Comparison of ENCODE assay signal across 8 cellular contexts in the genomic region with DNA sequence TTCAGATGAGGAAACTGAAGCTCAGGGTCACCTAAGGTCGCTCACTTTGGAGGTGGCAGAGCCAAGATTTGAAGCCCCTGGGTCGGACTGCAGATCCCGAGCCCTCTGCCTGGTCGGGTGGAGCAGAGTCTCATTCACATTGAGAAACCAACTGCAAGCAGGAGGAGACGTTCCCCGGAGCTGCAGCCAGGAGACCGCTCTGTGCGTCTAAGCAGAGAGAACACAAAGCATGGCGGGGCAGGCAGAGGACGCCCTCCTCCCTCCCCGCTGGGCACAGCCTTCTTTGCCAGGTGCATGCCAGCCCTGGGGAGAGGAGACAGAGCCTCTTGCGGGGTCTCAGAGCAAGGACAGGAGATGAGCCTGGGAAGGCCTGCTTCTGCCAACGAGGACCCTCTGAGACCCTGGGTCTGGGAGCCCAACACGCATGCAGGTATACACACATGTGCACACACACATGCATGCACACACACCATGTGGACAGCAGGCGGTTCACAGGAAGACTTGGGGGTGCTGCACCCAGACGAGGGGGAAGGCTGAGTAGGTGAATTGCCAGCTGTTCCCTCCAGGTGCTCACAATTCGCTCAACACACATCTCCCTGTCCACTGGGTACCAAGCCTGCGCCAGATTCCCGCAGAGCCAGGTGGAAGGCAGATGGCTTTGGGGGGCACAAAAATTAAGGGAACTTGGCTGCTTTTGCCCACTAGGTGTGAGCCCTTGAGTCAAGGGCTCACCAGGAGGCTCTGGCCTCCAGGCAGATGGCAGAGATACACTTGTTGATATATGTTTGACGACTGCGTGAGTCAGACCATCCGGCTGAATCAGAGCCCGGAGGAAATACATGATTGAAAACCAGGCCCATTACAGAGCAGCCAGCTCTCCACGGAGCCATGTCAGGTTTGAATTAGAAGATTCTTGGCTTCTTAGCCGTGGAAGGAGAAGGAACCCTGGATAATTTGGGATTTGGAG. TPM values are rescaled to one million over a fixed set of nuclear protein-coding genes. Genes with fewer than 3 reads are reported as not detected.
DNase-seq lines count a peak whose midpoint lies in the region; ATAC-seq and TF ChIP-seq lines count a peak whose summit lies in the region.

No MANE protein-coding gene starts in this region.

- H3K36me3 ChIP-seq in ACC112 (ENCODE audit: insufficient read depth, low read length), result no peaks in the 10 kb centered on the region
- H3K36me3 ChIP-seq in GM23248 (ENCODE audit: low read depth), result no peaks in the 10 kb centered on the region
- H3K36me3 ChIP-seq in fibroblast of lung (ENCODE audit: control insufficient read depth, insufficient read depth, low read length), result no peaks in the 10 kb centered on the region
- H3K36me3 ChIP-seq in stomach, result no peaks in the 10 kb centered on the region

- no peaks in the 10 kb centered on the region for H4K20me1 ChIP-seq in GM23248 (ENCODE audit: insufficient read depth)
- H4K20me1 ChIP-seq in fibroblast of lung (ENCODE audit: control insufficient read depth, extremely low read depth, insufficient read depth, low read length), result no peaks in the 10 kb centered on the region

- H3K27ac ChIP-seq in ACC112 (ENCODE audit: low read depth, low read length) (peak overlapping the region; percentile 75), GM23248 (peak overlapping the region; percentile 69), fibroblast of lung (ENCODE audit: insufficient read depth, low read length) (peak overlapping the region; percentile 81), stomach (peak overlapping the region in 1 of 5 donors; percentile 51)

- H3K79me2 ChIP-seq in ACC112 (ENCODE audit: control insufficient read depth, insufficient read depth, low read length, unreplicated experiment) (no peaks in the 10 kb centered on the region), GM23248 (ENCODE audit: insufficient read depth) (no peaks in the 10 kb centered on the region), fibroblast of lung (ENCODE audit: control insufficient read depth, insufficient read depth, low read length) (no peaks in the 10 kb centered on the region)

- H3F3A ChIP-seq in GM23248 (ENCODE audit: insufficient read depth), result peaks cover 16% of the 10 kb centered on the region

- in situ Hi-C loops in GM23248 (cut with MboI), result no loop called here
- in situ Hi-C loops in SK-MEL-5 (cut with HindIII; ENCODE audit: low pct_unique_long_range_greater_than_20kb, low sequenced_read_pairs), result no loop called here

- TF ChIP-seq POLR2A in stomach (IDR thresholded peaks at IDR 0.05), result no peak

- H3K9me3 ChIP-seq in GM23248 (ENCODE audit: low read depth) (no peaks in the 10 kb centered on the region), fibroblast of lung (ENCODE audit: control insufficient read depth, insufficient read depth, low read depth, low read length) (no peaks in the 10 kb centered on the region), stomach (no peaks in the 10 kb centered on the region)

- no peak overlapping the region for H3K4me3 ChIP-seq in ACC112 (ENCODE audit: low read depth, low read length)
- peak overlapping the region; percentile 8; the same call in 1 of the 2 replicates for H3K4me3 ChIP-seq in GM23248
- H3K4me3 ChIP-seq in fibroblast of lung (replicated peaks in 1 of 4; ENCODE audit: control extremely low read depth in 1 of 4, insufficient read depth in 1 of 4, low read depth in 3 of 4, low read length in 4 of 4), result no peak overlapping the region
- H3K4me3 ChIP-seq in stomach, result no peak overlapping the region

- H3K9me2 ChIP-seq in GM23248 (ENCODE audit: insufficient read depth), result no peaks in the 10 kb centered on the region

- peaks cover 23% of the 10 kb centered on the region for H3K4me1 ChIP-seq in ACC112 (ENCODE audit: control insufficient read depth, insufficient read depth, low read length, unreplicated experiment)
- peaks cover 21% of the 10 kb centered on the region for H3K4me1 ChIP-seq in GM23248 (ENCODE audit: insufficient read depth)
- H3K4me1 ChIP-seq in fibroblast of lung (ENCODE audit: control insufficient read depth, extremely low read depth, insufficient read depth, low read length), result peaks cover 15% of the 10 kb centered on the region
- H3K4me1 ChIP-seq in stomach, result peaks cover 8 to 23% (median 13%) of the 10 kb centered on the region in 4 donors

- peak overlapping the region; percentile 53 for H2AFZ ChIP-seq in ACC112 (ENCODE audit: low read length, unreplicated experiment)
- H2AFZ ChIP-seq in GM23248, result peak overlapping the region; percentile 52; the same call in 1 of the 2 replicates
- peak overlapping the region; percentile 21 for H2AFZ ChIP-seq in fibroblast of lung (ENCODE audit: low read length)

- H3K9ac ChIP-seq in GM23248 (no peak overlapping the region), fibroblast of lung (ENCODE audit: insufficient read depth, low read length) (no peak overlapping the region)

- H3K4me2 ChIP-seq in GM23248 (ENCODE audit: unreplicated experiment) (peak overlapping the region; percentile 55), fibroblast of lung (ENCODE audit: extremely low read depth, insufficient read depth, low read length) (no peak overlapping the region)

- WGBS in GM23248 (ENCODE audit: low coverage in 1 of 2, low lambda C conversion rate in 2 of 2, missing lambda C conversion rate in 2 of 2), 2 experiments, result 38 to 42% methylated on average over 25 of the region's 25 CpGs
- 72 to 85% (median 78%) methylated on average over 18 to 25 of the region's 25 CpGs for WGBS in stomach, 5 donors

- ATAC-seq in GM21526 (IDR thresholded peaks at IDR 0.05; ENCODE audit: low FRiP score, unreplicated experiment) (no peak), GM21515 (IDR thresholded peaks at IDR 0.05; ENCODE audit: unreplicated experiment) (no peak)

- peak; percentile 96 for DNase-seq in GM23248
- DNase-seq in SK-MEL-5 (ENCODE audit: low read depth, low spot score), result peak; percentile 32
- DNase-seq in fibroblast of lung (ENCODE audit: low read depth in 2 of 2), result peak; percentile 86
- peak; percentile 33 for DNase-seq in stomach
- no peak for DNase-seq in putamen (ENCODE audit: low spot score)

- intact Hi-C loops in stomach (cut with DNase I; ENCODE audit: low total_unique reads), result no loop called here

- no peak for TF ChIP-seq EP300 in stomach (IDR thresholded peaks at IDR 0.05)

- H3K27me3 ChIP-seq in ACC112 (ENCODE audit: insufficient read depth, low read length) (peaks cover 10% of the 10 kb centered on the region; the same call in 1 of the 2 replicates), GM23248 (replicated peaks; ENCODE audit: insufficient read depth) (peaks cover 3% of the 10 kb centered on the region; the same call in 1 of the 2 replicates), fibroblast of lung (ENCODE audit: control insufficient read depth, insufficient read depth, low read length) (peaks cover 2% of the 10 kb centered on the region), stomach (peaks cover 7 to 41% (median 17%) of the 10 kb centered on the region in 3 donors)

- TF ChIP-seq CTCF in fibroblast of lung (conservative IDR thresholded peaks at IDR 0.05 in 1 of 2, IDR thresholded peaks at IDR 0.05 in 1 of 2; ENCODE audit: low read depth in 1 of 2, low read length in 2 of 2) (peak; percentile 36 to 40), stomach (IDR thresholded peaks at IDR 0.05) (peak in 1 of 7 experiments; percentile 3)

RNA-seq across cellular contexts. Expression of a gene that starts 5.5 kb away (rescaled TPM):
- not detected in 2 replicates for total RNA-seq in GM23248 (2014; rRNA removed; shearing (Covaris generic))
- not detected in 2 replicates for polyA plus RNA-seq in GM23248 (2016; fragmentation: Nextera tagmentation; extraction: Ambion mirVana)
- not detected in 2 replicates for total RNA-seq in SK-MEL-5 (2014; rRNA removed; shearing (Covaris generic))
- polyA plus RNA-seq in SK-MEL-5 (2015; cell fraction: cytosol; rRNA removed), result 0.02 and 0.13 TPM in 2 replicates
- polyA plus RNA-seq in SK-MEL-5 (2015; cell fraction: nucleus; rRNA removed), result not detected in 2 replicates
- total RNA-seq in fibroblast of lung, result under 0.01 and 0.33 TPM in 2 replicates
- 0.05 and 8.1 TPM in 2 replicates for polyA plus RNA-seq in fibroblast of lung
- polyA plus RNA-seq in fibroblast of lung (2012), result 0.07 and 16.7 TPM in 2 replicates
- polyA minus RNA-seq in fibroblast of lung (ENCODE audit: low replicate concordance), result 1.5 and 25.2 TPM in 2 replicates
- 10 to 100 TPM in 1 of 5 donors, not detected in 4; 15.9 TPM for total RNA-seq in stomach
- polyA plus RNA-seq in stomach, result under 1 TPM in 2 of 3 donors, not detected in 1; 0.06 to 0.28 TPM
